ENCODE assay signal across 10 cellular contexts in the genomic region with DNA sequence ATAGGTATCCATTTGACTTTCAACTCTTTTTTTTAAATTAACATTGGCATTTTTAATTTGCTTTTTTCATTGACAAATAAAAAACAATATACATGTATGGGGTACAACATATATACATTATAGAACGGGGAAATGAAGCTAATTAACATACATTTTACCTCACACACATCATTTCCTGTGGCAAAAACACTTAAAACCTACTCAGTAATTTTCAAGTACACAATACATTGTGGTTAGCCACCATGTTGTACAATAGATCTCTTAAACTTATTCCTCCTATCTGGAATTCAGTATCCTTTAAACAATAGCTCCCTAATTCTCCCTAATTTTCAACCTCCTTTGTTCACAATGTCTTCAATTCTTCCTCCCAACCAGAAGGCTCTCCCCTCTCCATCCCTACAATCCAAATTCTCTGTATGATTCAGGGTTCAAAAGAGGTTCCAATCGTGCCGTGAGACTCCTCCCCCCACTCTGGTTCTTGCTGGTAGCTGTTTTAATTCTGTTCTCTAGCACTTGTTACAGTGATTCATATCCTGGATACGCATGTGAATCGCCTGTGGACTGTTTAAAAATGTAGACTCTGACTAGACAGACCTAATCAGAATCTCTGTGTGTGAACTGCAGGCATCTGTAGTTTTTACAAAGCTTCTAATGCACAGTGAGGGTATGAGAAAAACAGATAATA.
DNase-seq lines count a peak whose midpoint lies in the region; ATAC-seq, FAIRE-seq and TF ChIP-seq lines count a peak whose summit lies in the region.
"Had no signal": no experiment of that assay in that cellular context is flagged by ENCODE, and none has a peak within 500 bp of the region (broad histone marks: within the 10 kb centered on the region; RNA-seq: fewer than 3 reads in every experiment).

No MANE protein-coding gene starts in this region.

- no TSS peak for BruUV-seq in HepG2 (replicated peaks; lab: Mats Ljungman, UMichigan)

- ATAC-seq in right lobe of liver (peak in 3 of 4 donors; percentile 16 to 57 (median 43)), HepG2 (no peak), right cardiac atrium (no peak), GM18505 (IDR thresholded peaks at IDR 0.05; ENCODE audit: unreplicated experiment) (no peak)
- peak; percentile 93 for ATAC-seq in activated CD8-positive, alpha-beta T cell treated with anti-CD3 and anti-CD28 coated beads for 36 hours

- CTCF ChIA-PET in HepG2 (lab: Yijun Ruan, JAX; ENCODE audit: low intra/inter-chr PET ratio, low total read pairs) = no interaction called here
- CTCF ChIA-PET in activated CD8-positive, alpha-beta T cell treated with anti-CD3 and anti-CD28 coated beads for 36 hours (lab: Charles Lee) = interaction anchor here (0.7 to 1.7 kb wide), 9 partner anchors 7 to 210 kb away, joined by 3 to 9 read pairs (median 4); partner anchors contain the start of gene DUSP10

- no peak overlapping the region for H2AFZ ChIP-seq in HepG2 (ENCODE audit: low read length)

- no peaks in the 10 kb centered on the region for H3K27me3 Mint-ChIP-seq in activated CD8-positive, alpha-beta T cell treated with anti-CD3 and anti-CD28 coated beads for 36 hours

- peaks cover 0 to 10% (median 0%) of the 10 kb centered on the region in 4 donors for H3K4me1 ChIP-seq in right lobe of liver
- H3K4me1 ChIP-seq in HepG2 (ENCODE audit: insufficient read depth, low read length) = no peaks in the 10 kb centered on the region
- peaks cover 3% of the 10 kb centered on the region for H3K4me1 ChIP-seq in right cardiac atrium (ENCODE audit: control insufficient read depth, insufficient read depth, low read length)

- DNase-seq in right lobe of liver = no peak
- DNase-seq in HepG2 (ENCODE audit: low spot score) = no peak
- peak; percentile 86 for DNase-seq in activated CD8-positive, alpha-beta T cell treated with anti-CD3 and anti-CD28 coated beads for 36 hours
- peak; percentile 90 for DNase-seq in glomerular endothelial cell (ENCODE audit: extremely low read depth, low read depth, low spot score)
- no peak for DNase-seq in lower leg skin (ENCODE audit: low spot score in 2 of 2)
- DNase-seq in HT-29 (ENCODE audit: low spot score) = no peak
- DNase-seq in right cardiac atrium = no peak

- H4K20me1 ChIP-seq in HepG2 (ENCODE audit: insufficient read depth, low read length) = no peaks in the 10 kb centered on the region

- H3K9me3 ChIP-seq in right lobe of liver = no peaks in the 10 kb centered on the region
- no peaks in the 10 kb centered on the region for H3K9me3 ChIP-seq in HepG2 (ENCODE audit: low read length)
- no peaks in the 10 kb centered on the region for H3K9me3 ChIP-seq in right cardiac atrium (ENCODE audit: control insufficient read depth, low read length)

- H3K79me2 ChIP-seq in HepG2 (ENCODE audit: insufficient read depth, low read length) = no peaks in the 10 kb centered on the region

- FAIRE-seq in HepG2 (lab: Jason Lieb, UNC) = no peak
- FAIRE-seq: TTC549 had no signal

- TF ChIP-seq CTCF in right lobe of liver (IDR thresholded peaks at IDR 0.05) (no peak), HepG2 (CRISPR knock-in tag; IDR thresholded peaks at IDR 0.05) (no peak), lower leg skin (IDR thresholded peaks at IDR 0.05) (no peak)
- no peak for TF ChIP-seq CTCF in activated CD8-positive, alpha-beta T cell treated with anti-CD3 and anti-CD28 coated beads for 36 hours (IDR thresholded peaks at IDR 0.05)

- H3K27me3 ChIP-seq in right lobe of liver = no peaks in the 10 kb centered on the region
- H3K27me3 ChIP-seq in HepG2 (ENCODE audit: control insufficient read depth in 1 of 2, insufficient read depth in 2 of 2, low read length in 2 of 2) = no peaks in the 10 kb centered on the region
- no peaks in the 10 kb centered on the region for H3K27me3 ChIP-seq in right cardiac atrium (ENCODE audit: control insufficient read depth, insufficient read depth)

- no peak overlapping the region for H3K9ac ChIP-seq in HepG2 (ENCODE audit: insufficient read depth, low read depth, low read length)

- peaks cover 4% of the 10 kb centered on the region for H3K9me3 Mint-ChIP-seq in activated CD8-positive, alpha-beta T cell treated with anti-CD3 and anti-CD28 coated beads for 36 hours

- H3K4me3 ChIP-seq in right lobe of liver = no peak overlapping the region
- no peak overlapping the region for H3K4me3 ChIP-seq in HepG2 (replicated peaks in 1 of 3; ENCODE audit: insufficient read depth in 1 of 3, low read depth in 2 of 3, low read length in 3 of 3)
- no peak overlapping the region for H3K4me3 ChIP-seq in lower leg skin (ENCODE audit: low read depth, poor library complexity, severe bottlenecking)
- H3K4me3 ChIP-seq in right cardiac atrium (ENCODE audit: low read length) = no peak overlapping the region
- H3K4me3 ChIP-seq: skin epidermis had no signal

- no peak for TF ChIP-seq RAD21 in HepG2 (CRISPR knock-in tag; IDR thresholded peaks at IDR 0.05)

- H3K4me3 Mint-ChIP-seq in activated CD8-positive, alpha-beta T cell treated with anti-CD3 and anti-CD28 coated beads for 36 hours = peak overlapping the region; percentile 42

- peak overlapping the region; percentile 90 for H3K27ac Mint-ChIP-seq in activated CD8-positive, alpha-beta T cell treated with anti-CD3 and anti-CD28 coated beads for 36 hours

- peaks cover 47% of the 10 kb centered on the region for H3K4me1 Mint-ChIP-seq in activated CD8-positive, alpha-beta T cell treated with anti-CD3 and anti-CD28 coated beads for 36 hours (ENCODE audit: low read depth)

- TF ChIP-seq POLR2A in right lobe of liver (IDR thresholded peaks at IDR 0.05) = no peak
- TF ChIP-seq POLR2A in HepG2 (IDR thresholded peaks at IDR 0.05; ENCODE audit: insufficient read depth in 1 of 2, low read depth in 2 of 2, low read length in 2 of 2) = no peak
- TF ChIP-seq POLR2A in lower leg skin (IDR thresholded peaks at IDR 0.05) = no peak
- no peak for TF ChIP-seq POLR2A in GM18505 (IDR thresholded peaks at IDR 0.05; ENCODE audit: borderline replicate concordance, extremely low read depth, insufficient read depth, insufficient read length)

- TF ChIP-seq EP300 in HepG2 (IDR thresholded peaks at IDR 0.05; ENCODE audit: low read depth in 2 of 2, low read length in 2 of 2) (no peak), HepG2 (CRISPR knock-in tag; IDR thresholded peaks at IDR 0.05; ENCODE audit: borderline replicate concordance) (no peak)

- 49% methylated on average over 5 of the region's 5 CpGs for WGBS in right lobe of liver (ENCODE audit: insufficient coverage, low coverage, low lambda C conversion rate, missing lambda C conversion rate)
- WGBS in HepG2 (ENCODE audit: low lambda C conversion rate) = 0% methylated on average over 5 of the region's 5 CpGs
- WGBS in lower leg skin, 2 donors = 42 to 48% methylated on average over 5 of the region's 5 CpGs
- WGBS in right cardiac atrium = 53% methylated on average over 5 of the region's 5 CpGs

- no peaks in the 10 kb centered on the region for H3K36me3 ChIP-seq in right lobe of liver
- no peaks in the 10 kb centered on the region for H3K36me3 ChIP-seq in HepG2 (replicated peaks in 1 of 2; ENCODE audit: control insufficient read depth in 1 of 2, insufficient read depth in 2 of 2, low read length in 2 of 2)

- H3K36me3 Mint-ChIP-seq in activated CD8-positive, alpha-beta T cell treated with anti-CD3 and anti-CD28 coated beads for 36 hours (ENCODE audit: low read depth) = no peaks in the 10 kb centered on the region

- no peak overlapping the region for H3K4me2 ChIP-seq in HepG2 (ENCODE audit: low read depth, low read length)

- POLR2A ChIA-PET in HepG2 (lab: Yijun Ruan, JAX) = no interaction called here
- POLR2A ChIA-PET in activated CD8-positive, alpha-beta T cell treated with anti-CD3 and anti-CD28 coated beads for 36 hours (lab: Charles Lee) = interaction anchor here (0.6 to 2.4 kb wide), 13 partner anchors 10 to 163 kb away, joined by 3 to 9 read pairs (median 3); partner anchors contain the start of gene DUSP10

- no peak overlapping the region for H3K27ac ChIP-seq in right lobe of liver
- H3K27ac ChIP-seq in HepG2 (ENCODE audit: extremely low read length, insufficient read depth, low read length) = no peak overlapping the region
- H3K27ac ChIP-seq in right cardiac atrium (ENCODE audit: low read length) = no peak overlapping the region

- in situ Hi-C loops in HepG2 (cut with HindIII; ENCODE audit: extremely low pct_ligation_motif_present, low pct_unique_long_range_greater_than_20kb) = no loop called here

- intact Hi-C loops in right lobe of liver (cut with DNase I) = no loop called here
- intact Hi-C loops in HepG2 (cut with micrococcal nuclease; ENCODE audit: unreplicated experiment) = no loop called here
- intact Hi-C loops in activated CD8-positive, alpha-beta T cell treated with anti-CD3 and anti-CD28 coated beads for 36 hours (cut with micrococcal nuclease) = no loop called here
- intact Hi-C loops in lower leg skin (cut with DNase I; ENCODE audit: low total_unique reads) = no loop called here
- intact Hi-C loops in right cardiac atrium (cut with DNase I) = no loop called here

TF ChIP-seq in HepG2, 621 proteins besides CTCF, POLR2A, EP300 and RAD21:
- TF ChIP-seq SKI (IDR thresholded peaks at IDR 0.05; ENCODE audit: partially characterized antibody) = no peak
- TF ChIP-seq NFYC (CRISPR knock-in tag; IDR thresholded peaks at IDR 0.05) = no peak

Comparison
In these comparisons a context has a peak if more than half of its experiments do, and no peak if none do; other contexts are left out.
1. ATAC-seq: peak in right lobe of liver (3 of 4) and activated CD8-positive, alpha-beta T cell treated with anti-CD3 and anti-CD28 coated beads for 36 hours (single experiment); none in HepG2 (single experiment), right cardiac atrium (0 of 2) and GM18505 (single experiment).
2. DNase-seq: peak in activated CD8-positive, alpha-beta T cell treated with anti-CD3 and anti-CD28 coated beads for 36 hours (single experiment) and glomerular endothelial cell (single experiment); none in right lobe of liver (0 of 3), HepG2 (single experiment), lower leg skin (0 of 2), HT-29 (single experiment) and right cardiac atrium (0 of 3).